ENCODE assay signal across 29 cellular contexts in the genomic region with DNA sequence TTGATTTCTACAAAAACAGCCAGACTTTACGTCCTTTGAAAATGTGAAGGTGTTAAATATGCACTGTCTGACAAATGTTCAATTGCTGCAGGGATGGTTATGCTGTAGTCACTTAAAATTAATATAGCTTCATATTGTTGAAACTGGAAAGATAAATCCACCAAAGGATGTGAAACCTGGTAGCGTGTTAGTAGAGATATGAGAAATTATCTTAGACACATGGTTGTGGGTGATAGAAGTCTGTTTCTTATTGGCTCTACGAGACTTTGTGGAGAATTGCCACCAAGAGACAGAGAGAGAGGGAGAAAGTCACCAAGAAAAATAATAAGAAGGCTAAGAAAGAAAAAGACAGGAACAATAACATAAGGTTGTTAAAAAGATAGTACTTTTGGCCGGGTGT.
"Had no signal": no experiment of that assay in that cellular context is flagged by ENCODE, and none has a peak within 500 bp of the region (broad histone marks: within the 10 kb centered on the region; RNA-seq: fewer than 3 reads in every experiment).

No MANE protein-coding gene starts in this region.

- ATAC-seq: activated naive CD8-positive, alpha-beta T cell treated with anti-CD3 and anti-CD28 coated beads, Interleukin-2, amount 50 U/mL, for 24 hours; activated T-cell treated with anti-CD3 and anti-CD28 coated beads, Interleukin-2, amount 50 U/mL, for 4 hours; PC-3; Right ventricle myocardium inferior had no signal

- H3K27ac ChIP-seq: RWPE1 had no signal

- DNase-seq: activated B cell treated with CpG ODN at 0.5 μM for 24 hours; activated CD4-positive, alpha-beta memory T cell treated with anti-CD3 and anti-CD28 coated beads for 36 hours; activated CD4-positive, alpha-beta T cell treated with anti-CD3 and anti-CD28 coated beads for 4 hours; activated CD4-positive, alpha-beta T cell treated with anti-CD3 and anti-CD28 coated beads, Interleukin-2, amount 50 U/mL, for 1 hour; activated CD4-positive, CD25-positive, alpha-beta regulatory T cell treated with anti-CD3 and anti-CD28 coated beads, Interleukin-2, amount 50 U/mL, for 72 hours; activated CD8-positive, alpha-beta memory T cell treated with anti-CD3 and anti-CD28 coated beads, Interleukin-2, amount 50 U/mL, for 4 hours; activated effector memory CD4-positive, alpha-beta T cell treated with Interleukin-2 at 50 U/mL for 16 hours; activated naive CD4-positive, alpha-beta T cell treated with anti-CD3 and anti-CD28 coated beads, Interleukin-2, amount 10 ng/mL, durations not matched to agents 7 days and 5 days; activated naive CD8-positive, alpha-beta T cell treated with anti-CD3 and anti-CD28 coated beads, Interleukin-2, amount 50 U/mL, for 24 hours; activated T-cell treated with anti-CD3 and anti-CD28 coated beads for 4 hours; activated T-cell treated with anti-CD3 and anti-CD28 coated beads, Interleukin-2, amount 50 U/mL, for 4 hours; anterior cingulate cortex; caudate nucleus; Karpas-422; KBM-7; NCI-H1105; NCI-H1417 treated with DMSO at 0.1 percent for 48 hours; NCI-H1930; NCI-H2081 treated with DMSO at 0.1 percent for 48 hours; NCI-H226; NCI-H446 treated with DMSO at 0.1 percent for 48 hours; NCI-H524; NCI-H69; PC-3; SIG-M5; SW 1271; T-helper 9 cell had no signal
